Comparison of ENCODE assay signal across 1 cellular context in genomic region chr4:77699731-77700210, GRCh38.
TF ChIP-seq lines count a peak whose summit lies in the region.

No MANE protein-coding gene starts in this region.

TF ChIP-seq in GM23338, 12 proteins besides CTCF, POLR2A, EP300 and RAD21 (continued from another document):
- no peak for TF ChIP-seq REST (IDR thresholded peaks at IDR 0.05; ENCODE audit: unreplicated experiment)
- no peak for TF ChIP-seq CREB1 (CRISPR knock-in tag; IDR thresholded peaks at IDR 0.05; ENCODE audit: low read depth)
- no peak for TF ChIP-seq EZH2phosphoT487 (IDR thresholded peaks at IDR 0.05; ENCODE audit: unreplicated experiment)
- TF ChIP-seq ETS1 (IDR thresholded peaks at IDR 0.05), result no peak
TF ChIP-seq in GM23338: peak in this region for 0.
